9 cellular contexts compared by ENCODE assay signal in genomic region chr2:10449481-10449831, GRCh38. TPM values are rescaled to one million over a fixed set of nuclear protein-coding genes. Genes with fewer than 3 reads are reported as not detected.
A peak's percentile ranks its signal among the peaks of the same experiment; 100 is the strongest.
DNase-seq lines count a peak whose midpoint lies in the region; ATAC-seq and TF ChIP-seq lines count a peak whose summit lies in the region.
"Had no signal": no experiment of that assay in that cellular context is flagged by ENCODE, and none has a peak within 500 bp of the region (broad histone marks: within the 10 kb centered on the region; RNA-seq: fewer than 3 reads in every experiment).

No MANE protein-coding gene starts in this region.

- H2AFZ ChIP-seq in Loucy (ENCODE audit: low read length): peak overlapping the region; percentile 100; the same call in 1 of the 2 replicates

- peaks cover 4% of the 10 kb centered on the region; the same call in 1 of the 2 replicates for H3K36me3 ChIP-seq in Loucy (ENCODE audit: insufficient read depth, low read length)
- H3K36me3 ChIP-seq in duodenal mucosa (ENCODE audit: control insufficient read depth in 1 of 2, insufficient read depth in 2 of 2, low read length in 2 of 2): peaks cover 3 to 4% of the 10 kb centered on the region in 2 donors

- H3K79me2 ChIP-seq in Loucy (ENCODE audit: insufficient read depth, low read length): peaks cover 45% of the 10 kb centered on the region

- no peaks in the 10 kb centered on the region for H3K27me3 Mint-ChIP-seq in neural crest cell (ENCODE audit: low read depth)

- no peaks in the 10 kb centered on the region for H3F3A ChIP-seq in Loucy (ENCODE audit: low read depth)

- peak overlapping the region; percentile 97 for H3K9ac ChIP-seq in Loucy (ENCODE audit: low read depth, low read length, poor library complexity, severe bottlenecking)
- peak overlapping the region; percentile 70 to 96 for H3K9ac ChIP-seq in duodenal mucosa (ENCODE audit: low read depth in 1 of 2, low read length in 2 of 2)

- H3K27ac ChIP-seq in C4-2B (peak overlapping the region; percentile 99), duodenal mucosa (ENCODE audit: low read depth, low read length) (no peak overlapping the region)
- H3K27ac ChIP-seq: PC-9 had no signal

- no peaks in the 10 kb centered on the region for H3K9me3 Mint-ChIP-seq in neural crest cell

- H3K4me3 ChIP-seq in Loucy (ENCODE audit: low read length, poor library complexity, severe bottlenecking): peak overlapping the region; percentile 94
- peak overlapping the region; percentile 71 to 74 for H3K4me3 ChIP-seq in duodenal mucosa (ENCODE audit: low read depth in 1 of 2, low read length in 2 of 2)

- DNase-seq in neural crest cell (ENCODE audit: low read depth, low spot score): no peak
- DNase-seq in HuH-7.5 (ENCODE audit: low spot score): no peak
- DNase-seq: PC-9 had no signal

- H3K4me1 ChIP-seq in Loucy (ENCODE audit: insufficient read depth, low read length, poor library complexity, severe bottlenecking) (peaks cover 46% of the 10 kb centered on the region), duodenal mucosa (ENCODE audit: control insufficient read depth in 1 of 2, insufficient read depth in 2 of 2, low read length in 2 of 2) (peaks cover 25 to 33% of the 10 kb centered on the region in 2 donors)

- H4K20me1 ChIP-seq in Loucy (ENCODE audit: insufficient read depth, low read length, poor library complexity, severe bottlenecking): peaks cover 31% of the 10 kb centered on the region

- no peaks in the 10 kb centered on the region for H3K36me3 Mint-ChIP-seq in neural crest cell (ENCODE audit: low read depth)

- H3K27me3 ChIP-seq in Loucy (ENCODE audit: insufficient read depth, low read length, poor library complexity, severe bottlenecking) (no peaks in the 10 kb centered on the region), duodenal mucosa (ENCODE audit: control insufficient read depth in 1 of 2, insufficient read depth in 2 of 2, low read length in 2 of 2) (no peaks in the 10 kb centered on the region)

- TF ChIP-seq CTCF in C4-2B (conservative IDR thresholded peaks at IDR 0.05) (no peak), Loucy (conservative IDR thresholded peaks at IDR 0.05; ENCODE audit: low read length) (no peak), neural crest cell (conservative IDR thresholded peaks at IDR 0.05) (no peak)

- H3K27ac Mint-ChIP-seq in neural crest cell (ENCODE audit: unreplicated experiment): no peak overlapping the region

- peaks cover 33% of the 10 kb centered on the region for H3K4me1 Mint-ChIP-seq in neural crest cell

- H3K9me3 ChIP-seq in Loucy (ENCODE audit: insufficient read depth, low read depth, low read length) (no peaks in the 10 kb centered on the region), duodenal mucosa (ENCODE audit: control insufficient read depth in 1 of 2, low read length in 2 of 2) (no peaks in the 10 kb centered on the region)

- no peak for ATAC-seq in activated CD4-positive, CD25-positive, alpha-beta regulatory T cell treated with anti-CD3 and anti-CD28 coated beads, Interleukin-2, amount 50 U/mL, for 24 hours
- ATAC-seq in GM18909 (IDR thresholded peaks at IDR 0.05; ENCODE audit: poor library complexity, unreplicated experiment) (no peak), HG03108 (IDR thresholded peaks at IDR 0.05; ENCODE audit: unreplicated experiment) (no peak)

- peak overlapping the region; percentile 78 for H3K4me3 Mint-ChIP-seq in neural crest cell

- H3K4me2 ChIP-seq in Loucy (ENCODE audit: low read depth, low read length, poor library complexity, severe bottlenecking): peak overlapping the region; percentile 99

- H3K9me2 ChIP-seq in Loucy (replicated peaks; ENCODE audit: low read depth, low read length): no peaks in the 10 kb centered on the region

RNA-seq across cellular contexts. Expression of gene ODC1, which starts 1.3 kb away (rescaled TPM):
- 279 and 290 TPM in 2 replicates for total RNA-seq in neural crest cell
